ENCODE assay signal across 15 cellular contexts in genomic region chr13:113843864-113844556, GRCh38. TPM values are rescaled to one million over a fixed set of nuclear protein-coding genes. Genes with fewer than 3 reads are reported as not detected.
A peak's percentile ranks its signal among the peaks of the same experiment; 100 is the strongest.
DNase-seq lines count a peak whose midpoint lies in the region; TF ChIP-seq lines count a peak whose summit lies in the region.
"Had no signal": no experiment of that assay in that cellular context is flagged by ENCODE, and none has a peak within 500 bp of the region (broad histone marks: within the 10 kb centered on the region; RNA-seq: fewer than 3 reads in every experiment).

No MANE protein-coding gene starts in this region.

- peaks cover 13% of the 10 kb centered on the region for H3K27me3 Mint-ChIP-seq in HFFc6 (ENCODE audit: insufficient read depth)
- H3K27me3 Mint-ChIP-seq in dendritic cell treated with granulocyte-macrophage colony-stimulating factor and Interleukin-4, amounts not matched to agents 40 ng/mL and 50 ng/mL, for 4 days: peaks cover 34% of the 10 kb centered on the region
- H3K27me3 Mint-ChIP-seq in nephron progenitor cell (ENCODE audit: low read depth, poor library complexity): peaks cover 5% of the 10 kb centered on the region
- peaks cover 1% of the 10 kb centered on the region for H3K27me3 Mint-ChIP-seq in activated T-helper 1 cell treated with anti-CD3 and anti-CD28 coated beads, Interleukin-12 subunit alpha, Interleukin-12 subunit beta, Interleukin-2, Interleukin-4 antibody, amounts not matched to agents 30 ng/mL and 10 ng/mL and 1 ng/mL, durations not matched to agents 14 hours and 24 hours and 36 hours (ENCODE audit: insufficient read depth)

- H4K20me1 ChIP-seq in BLaER1 treated with 17β-estradiol and CSF1 and Interleukin-3, amounts not matched to agents 10 nM and 100 nM: peaks cover 16 to 98% (median 61%) of the 10 kb centered on the region in 11 experiments; a peak in 21 of 22 replicates

- TF ChIP-seq CTCF in HFFc6 (IDR thresholded peaks at IDR 0.05) (peak; percentile 11; the same call in 1 of the 2 replicates), nephron progenitor cell (IDR thresholded peaks at IDR 0.05) (no peak)

- H3K27ac ChIP-seq in BLaER1 treated with 17β-estradiol and CSF1 and Interleukin-3, amounts not matched to agents 10 nM and 100 nM: peak overlapping the region in 8 of 11 experiments; percentile 31 to 81 (median 67); a peak in 15 of 22 replicates

- peaks cover 0 to 73% (median 11%) of the 10 kb centered on the region in 11 experiments; a peak in 9 of 22 replicates for H3K36me3 ChIP-seq in BLaER1 treated with 17β-estradiol and CSF1 and Interleukin-3, amounts not matched to agents 10 nM and 100 nM

- intact Hi-C loops in dendritic cell treated with granulocyte-macrophage colony-stimulating factor and Interleukin-4, amounts not matched to agents 40 ng/mL and 50 ng/mL, for 4 days (cut with micrococcal nuclease): no loop called here
- intact Hi-C loops in activated T-helper 1 cell treated with anti-CD3 and anti-CD28 coated beads, Interleukin-12 subunit alpha, Interleukin-12 subunit beta, Interleukin-2, Interleukin-4 antibody, amounts not matched to agents 30 ng/mL and 10 ng/mL and 1 ng/mL, durations not matched to agents 14 hours and 24 hours and 36 hours (cut with micrococcal nuclease): no loop called here

- peaks cover 48 to 82% (median 76%) of the 10 kb centered on the region in 10 experiments for H3K4me1 ChIP-seq in BLaER1 treated with 17β-estradiol and CSF1 and Interleukin-3, amounts not matched to agents 10 nM and 100 nM

- H3K4me1 Mint-ChIP-seq in HFFc6 (ENCODE audit: low read depth) (peaks cover 33% of the 10 kb centered on the region), nephron progenitor cell (peaks cover 34% of the 10 kb centered on the region)
- H3K4me1 Mint-ChIP-seq in dendritic cell treated with granulocyte-macrophage colony-stimulating factor and Interleukin-4, amounts not matched to agents 40 ng/mL and 50 ng/mL, for 4 days (ENCODE audit: low read depth): peaks cover 32% of the 10 kb centered on the region
- H3K4me1 Mint-ChIP-seq in activated T-helper 1 cell treated with anti-CD3 and anti-CD28 coated beads, Interleukin-12 subunit alpha, Interleukin-12 subunit beta, Interleukin-2, Interleukin-4 antibody, amounts not matched to agents 30 ng/mL and 10 ng/mL and 1 ng/mL, durations not matched to agents 14 hours and 24 hours and 36 hours (ENCODE audit: low read depth): peaks cover 17% of the 10 kb centered on the region

- peaks cover 0 to 34% (median 7%) of the 10 kb centered on the region in 11 experiments; a peak in 11 of 22 replicates for H3K27me3 ChIP-seq in BLaER1 treated with 17β-estradiol and CSF1 and Interleukin-3, amounts not matched to agents 10 nM and 100 nM

- H3K9me3 Mint-ChIP-seq in HFFc6: no peaks in the 10 kb centered on the region
- H3K9me3 Mint-ChIP-seq in dendritic cell treated with granulocyte-macrophage colony-stimulating factor and Interleukin-4, amounts not matched to agents 40 ng/mL and 50 ng/mL, for 4 days: no peaks in the 10 kb centered on the region
- no peaks in the 10 kb centered on the region for H3K9me3 Mint-ChIP-seq in nephron progenitor cell
- H3K9me3 Mint-ChIP-seq in activated T-helper 1 cell treated with anti-CD3 and anti-CD28 coated beads, Interleukin-12 subunit alpha, Interleukin-12 subunit beta, Interleukin-2, Interleukin-4 antibody, amounts not matched to agents 30 ng/mL and 10 ng/mL and 1 ng/mL, durations not matched to agents 14 hours and 24 hours and 36 hours: no peaks in the 10 kb centered on the region

- peaks cover 0 to 17% (median 4%) of the 10 kb centered on the region in 11 experiments; a peak in 10 of 22 replicates for H3K9me3 ChIP-seq in BLaER1 treated with 17β-estradiol and CSF1 and Interleukin-3, amounts not matched to agents 10 nM and 100 nM (replicated peaks in 1 of 11)

- H3K36me3 Mint-ChIP-seq in HFFc6 (ENCODE audit: low read depth) (peaks cover 37% of the 10 kb centered on the region), nephron progenitor cell (ENCODE audit: low read depth) (no peaks in the 10 kb centered on the region)
- H3K36me3 Mint-ChIP-seq in dendritic cell treated with granulocyte-macrophage colony-stimulating factor and Interleukin-4, amounts not matched to agents 40 ng/mL and 50 ng/mL, for 4 days (ENCODE audit: low read depth): peaks cover 100% of the 10 kb centered on the region
- H3K36me3 Mint-ChIP-seq in activated T-helper 1 cell treated with anti-CD3 and anti-CD28 coated beads, Interleukin-12 subunit alpha, Interleukin-12 subunit beta, Interleukin-2, Interleukin-4 antibody, amounts not matched to agents 30 ng/mL and 10 ng/mL and 1 ng/mL, durations not matched to agents 14 hours and 24 hours and 36 hours (ENCODE audit: low read depth): no peaks in the 10 kb centered on the region

- H3K4me3 Mint-ChIP-seq in HFFc6 (no peak overlapping the region), nephron progenitor cell (no peak overlapping the region)
- H3K4me3 Mint-ChIP-seq in dendritic cell treated with granulocyte-macrophage colony-stimulating factor and Interleukin-4, amounts not matched to agents 40 ng/mL and 50 ng/mL, for 4 days: no peak overlapping the region
- H3K4me3 Mint-ChIP-seq in activated T-helper 1 cell treated with anti-CD3 and anti-CD28 coated beads, Interleukin-12 subunit alpha, Interleukin-12 subunit beta, Interleukin-2, Interleukin-4 antibody, amounts not matched to agents 30 ng/mL and 10 ng/mL and 1 ng/mL, durations not matched to agents 14 hours and 24 hours and 36 hours: no peak overlapping the region

- DNase-seq in HFFc6 (no peak), nephron progenitor cell (no peak), activated gamma-delta T cell treated with Interleukin-2 at 50 U/mL for 16 hours (no peak)
- DNase-seq in activated T-helper 1 cell treated with anti-CD3 and anti-CD28 coated beads, Interleukin-12 subunit alpha, Interleukin-12 subunit beta, Interleukin-2, Interleukin-4 antibody, amounts not matched to agents 30 ng/mL and 10 ng/mL and 1 ng/mL, durations not matched to agents 14 hours and 24 hours and 36 hours (ENCODE audit: low spot score): no peak
- DNase-seq in activated T-cell treated with anti-CD3 and anti-CD28 coated beads, Interleukin-2, amount 50 U/mL, for 48 hours: no peak
- DNase-seq in activated CD4-positive, CD25-positive, alpha-beta regulatory T cell treated with anti-CD3 and anti-CD28 coated beads, Interleukin-2, amount 50 U/mL, for 72 hours: no peak
- DNase-seq: activated CD4-positive, alpha-beta T cell treated with anti-CD3 and anti-CD28 coated beads, Interleukin-2, amount 10 ng/mL, durations not matched to agents 24 days and 14 days; amniotic stem cell; mesendoderm; NCI-H1092; NCI-H2171; SHP77 treated with DMSO at 0.1 percent for 48 hours; stimulated activated naive CD8-positive, alpha-beta T cell treated with anti-CD3 and anti-CD28 coated beads, Interleukin-15, Interleukin-2, amounts not matched to agents 100 U/mL and 50 U/mL, for 24 hours had no signal

- H3K4me3 ChIP-seq in BLaER1 treated with 17β-estradiol and CSF1 and Interleukin-3, amounts not matched to agents 10 nM and 100 nM: no peak overlapping the region; a peak in 1 of 20 replicates

- H3K27ac Mint-ChIP-seq in HFFc6 (peak overlapping the region; percentile 63), nephron progenitor cell (peak overlapping the region; percentile 6)
- H3K27ac Mint-ChIP-seq in dendritic cell treated with granulocyte-macrophage colony-stimulating factor and Interleukin-4, amounts not matched to agents 40 ng/mL and 50 ng/mL, for 4 days: peak overlapping the region; percentile 15
- no peak overlapping the region for H3K27ac Mint-ChIP-seq in activated T-helper 1 cell treated with anti-CD3 and anti-CD28 coated beads, Interleukin-12 subunit alpha, Interleukin-12 subunit beta, Interleukin-2, Interleukin-4 antibody, amounts not matched to agents 30 ng/mL and 10 ng/mL and 1 ng/mL, durations not matched to agents 14 hours and 24 hours and 36 hours
- H3K27ac Mint-ChIP-seq: activated CD4-positive, alpha-beta T cell treated with anti-CD3 and anti-CD28 coated beads, Interleukin-2, amount 10 ng/mL, durations not matched to agents 24 days and 14 days had no signal

- H3K4me2 ChIP-seq in BLaER1 treated with 17β-estradiol and CSF1 and Interleukin-3, amounts not matched to agents 10 nM and 100 nM: peak overlapping the region; percentile 56 to 92 (median 82)

- peak overlapping the region in 7 of 11 experiments; percentile 20 to 67 (median 37); a peak in 11 of 22 replicates for H3K9ac ChIP-seq in BLaER1 treated with 17β-estradiol and CSF1 and Interleukin-3, amounts not matched to agents 10 nM and 100 nM

RNA-seq across cellular contexts. Expression of gene GAS6, which starts 19.9 kb away (rescaled TPM):
- 100 to 1,000 TPM; 669 to 813 (median 715) TPM for total RNA-seq in HFFc6 (2021; fragmentation: NEBNext Ultra II Directional; extraction: Animal tissue kit (Norgen Biotek cat#: 25700))
- 0.62 and 0.98 TPM in 2 replicates for total RNA-seq in activated T-helper 1 cell treated with anti-CD3 and anti-CD28 coated beads, Interleukin-12 subunit alpha, Interleukin-12 subunit beta, Interleukin-2, Interleukin-4 antibody, amounts not matched to agents 30 ng/mL and 10 ng/mL and 1 ng/mL, durations not matched to agents 14 hours and 24 hours and 36 hours

Comparison
In these comparisons a context has a peak if more than half of its experiments do, and no peak if none do; other contexts are left out.
1. RNA of gene GAS6, which starts 19.9 kb away (total RNA-seq): 669 to 813 TPM in HFFc6; 0.62 to 0.98 TPM in activated T-helper 1 cell treated with anti-CD3 and anti-CD28 coated beads, Interleukin-12 subunit alpha, Interleukin-12 subunit beta, Interleukin-2, Interleukin-4 antibody, amounts not matched to agents 30 ng/mL and 10 ng/mL and 1 ng/mL, durations not matched to agents 14 hours and 24 hours and 36 hours; every median in the first group is over 100 times any median in the second.